19 cellular contexts compared by ENCODE assay signal in genomic region chr5:32283061-32283460, GRCh38. TPM values are rescaled to one million over a fixed set of nuclear protein-coding genes. Genes with fewer than 3 reads are reported as not detected.
DNase-seq lines count a peak whose midpoint lies in the region; ATAC-seq, FAIRE-seq and TF ChIP-seq lines count a peak whose summit lies in the region.
"Had no signal": no experiment of that assay in that cellular context is flagged by ENCODE, and none has a peak within 500 bp of the region (broad histone marks: within the 10 kb centered on the region; RNA-seq: fewer than 3 reads in every experiment).

No MANE protein-coding gene starts in this region.

- no peak for DNase-seq in CD4-positive, CD25-positive, alpha-beta regulatory T cell
- DNase-seq in Karpas-422 (no peak), esophagus squamous epithelium (lab: John Stamatoyannopoulos, UW) (no peak), naive B cell (no peak), kidney (no peak), HPDE6-E6E7 (ENCODE audit: extremely low spot score) (no peak)
- DNase-seq: BE2C, GOT3, NCI-H1694, NCI-H2081, NCI-H446, NCI-H526, RPMI8226, SHP77 had no signal

- peaks cover 21% of the 10 kb centered on the region for H3K4me1 ChIP-seq in CD4-positive, CD25-positive, alpha-beta regulatory T cell (ENCODE audit: control insufficient read depth, insufficient read depth, low read length, poor library complexity, severe bottlenecking)
- peaks cover 70% of the 10 kb centered on the region for H3K4me1 ChIP-seq in Karpas-422 (ENCODE audit: low read length)
- H3K4me1 ChIP-seq in esophagus squamous epithelium: peaks cover 14 to 83% (median 17%) of the 10 kb centered on the region in 3 donors
- H3K4me1 ChIP-seq in kidney (ENCODE audit: control insufficient read depth in 1 of 2, insufficient read depth in 1 of 2, low read depth in 1 of 2, low read length in 2 of 2): peaks cover 5 to 26% of the 10 kb centered on the region in 2 donors
- H3K4me1 ChIP-seq: BE2C had no signal

- no peaks in the 10 kb centered on the region for H3K27me3 ChIP-seq in CD4-positive, CD25-positive, alpha-beta regulatory T cell (ENCODE audit: control insufficient read depth, insufficient read depth, low read length)
- H3K27me3 ChIP-seq in Karpas-422 (ENCODE audit: low read length) (no peaks in the 10 kb centered on the region), esophagus squamous epithelium (no peaks in the 10 kb centered on the region)
- H3K27me3 ChIP-seq: BE2C had no signal

- H3K27me3 Mint-ChIP-seq in CD4-positive, CD25-positive, alpha-beta regulatory T cell: no peaks in the 10 kb centered on the region
- no peaks in the 10 kb centered on the region for H3K27me3 Mint-ChIP-seq in naive B cell
- H3K27me3 Mint-ChIP-seq: IgD-negative memory B cell had no signal

- no peak for TF ChIP-seq POLR2A in esophagus squamous epithelium (IDR thresholded peaks at IDR 0.05)

- 56 to 67% methylated on average over 1 of the region's 1 CpG for WGBS in esophagus squamous epithelium, 2 donors

- FAIRE-seq in kidney (lab: Jason Lieb, UNC): no peak
- FAIRE-seq: A549, GM12892 had no signal

- ATAC-seq in CD4-positive, CD25-positive, alpha-beta regulatory T cell (ENCODE audit: low read depth in 2 of 2): no peak
- ATAC-seq in naive B cell (ENCODE audit: low read depth in 2 of 2) (no peak), HG03354 (IDR thresholded peaks at IDR 0.05; ENCODE audit: poor library complexity, severe bottlenecking, unreplicated experiment) (no peak)
- ATAC-seq: A549 had no signal

- peaks cover 23% of the 10 kb centered on the region for H3K36me3 Mint-ChIP-seq in CD4-positive, CD25-positive, alpha-beta regulatory T cell
- H3K36me3 Mint-ChIP-seq in naive B cell: peaks cover 0 to 4% of the 10 kb centered on the region in 2 donors

- no peaks in the 10 kb centered on the region for H3K9me2 ChIP-seq in Karpas-422 (replicated peaks; ENCODE audit: insufficient read depth, low read length)

- no peak overlapping the region for H3K4me3 Mint-ChIP-seq in CD4-positive, CD25-positive, alpha-beta regulatory T cell
- no peak overlapping the region for H3K4me3 Mint-ChIP-seq in naive B cell

- H4K20me1 ChIP-seq in Karpas-422 (ENCODE audit: insufficient read depth, low read depth, low read length): peaks cover 37% of the 10 kb centered on the region

- no peak overlapping the region for H3K4me3 ChIP-seq in CD4-positive, CD25-positive, alpha-beta regulatory T cell (ENCODE audit: low read depth, low read length)
- H3K4me3 ChIP-seq in Karpas-422 (ENCODE audit: low read length) (no peak overlapping the region), esophagus squamous epithelium (no peak overlapping the region), kidney (ENCODE audit: low read length in 2 of 2) (no peak overlapping the region)
- H3K4me3 ChIP-seq: A549, PC-9 had no signal

- peaks cover 15 to 62% (median 48%) of the 10 kb centered on the region in 4 donors for H3K4me1 Mint-ChIP-seq in CD4-positive, CD25-positive, alpha-beta regulatory T cell
- peaks cover 34 to 47% (median 39%) of the 10 kb centered on the region in 3 donors for H3K4me1 Mint-ChIP-seq in naive B cell

- H3K9ac ChIP-seq in Karpas-422 (ENCODE audit: low read length) (no peak overlapping the region), kidney (ENCODE audit: low read length in 2 of 2) (no peak overlapping the region)

- H3K27ac Mint-ChIP-seq in CD4-positive, CD25-positive, alpha-beta regulatory T cell: peak overlapping the region; percentile 21 to 90 (median 62)
- peak overlapping the region; percentile 2 to 82 (median 66) for H3K27ac Mint-ChIP-seq in naive B cell

- no peak overlapping the region for H2AFZ ChIP-seq in Karpas-422 (ENCODE audit: low read length)
- H2AFZ ChIP-seq: PC-9 had no signal

- no peaks in the 10 kb centered on the region for H3K9me3 Mint-ChIP-seq in CD4-positive, CD25-positive, alpha-beta regulatory T cell
- H3K9me3 Mint-ChIP-seq in naive B cell: peaks cover 0 to 2% (median 0%) of the 10 kb centered on the region in 7 donors
- H3K9me3 Mint-ChIP-seq: IgD-negative memory B cell had no signal

- no peak overlapping the region for H3K4me2 ChIP-seq in Karpas-422 (ENCODE audit: low read depth, low read length, poor library complexity, severe bottlenecking)
- H3K4me2 ChIP-seq: A549, PC-9 had no signal

- H3K36me3 ChIP-seq in CD4-positive, CD25-positive, alpha-beta regulatory T cell (ENCODE audit: control insufficient read depth, insufficient read depth, low read length): no peaks in the 10 kb centered on the region
- peaks cover 10% of the 10 kb centered on the region; the same call in 1 of the 2 replicates for H3K36me3 ChIP-seq in Karpas-422 (ENCODE audit: insufficient read depth, low read length)
- H3K36me3 ChIP-seq in esophagus squamous epithelium: no peaks in the 10 kb centered on the region
- no peaks in the 10 kb centered on the region for H3K36me3 ChIP-seq in kidney (ENCODE audit: control insufficient read depth in 1 of 2, insufficient read depth in 2 of 2, low read length in 2 of 2)
- H3K36me3 ChIP-seq: BE2C had no signal

- no peak for TF ChIP-seq CTCF in esophagus squamous epithelium (IDR thresholded peaks at IDR 0.05)
- no peak for TF ChIP-seq CTCF in kidney (IDR thresholded peaks at IDR 0.05; ENCODE audit: borderline replicate concordance, extremely low read depth, insufficient read depth)

- peaks cover 96% of the 10 kb centered on the region for H3K79me2 ChIP-seq in Karpas-422 (ENCODE audit: low read length)

- H3K27ac ChIP-seq in CD4-positive, CD25-positive, alpha-beta regulatory T cell (ENCODE audit: insufficient read depth, low read length, poor library complexity, severe bottlenecking): no peak overlapping the region
- 0 out of 2 replicates have a peak overlapping the region, but pooled peaks have one; percentile 3 for H3K27ac ChIP-seq in Karpas-422 (ENCODE audit: low read length)
- H3K27ac ChIP-seq in esophagus squamous epithelium: peak overlapping the region in 3 of 4 donors; percentile 30 to 71 (median 66)
- H3K27ac ChIP-seq in kidney (ENCODE audit: low read depth in 2 of 2, low read length in 2 of 2): no peak overlapping the region
- H3K27ac ChIP-seq: A549, PC-9 had no signal

- H3K9me3 ChIP-seq in CD4-positive, CD25-positive, alpha-beta regulatory T cell (ENCODE audit: control insufficient read depth in 2 of 2, low read length in 2 of 2): no peaks in the 10 kb centered on the region
- H3K9me3 ChIP-seq in Karpas-422 (ENCODE audit: low read length) (no peaks in the 10 kb centered on the region), esophagus squamous epithelium (no peaks in the 10 kb centered on the region), kidney (ENCODE audit: control insufficient read depth in 1 of 2, low read length in 2 of 2) (no peaks in the 10 kb centered on the region)
- H3K9me3 ChIP-seq: A549, BE2C had no signal

- intact Hi-C loops in esophagus squamous epithelium (cut with DNase I) (no loop called here), kidney (cut with DNase I) (no loop called here)

RNA-seq across cellular contexts. Expression of gene MTMR12, which starts 29.7 kb away (rescaled TPM):
- total RNA-seq in CD4-positive, CD25-positive, alpha-beta regulatory T cell: 27.7 TPM
- 10 to 100 TPM; 12.9 to 21.3 (median 17.6) TPM for polyA plus RNA-seq in CD4-positive, CD25-positive, alpha-beta regulatory T cell
- total RNA-seq in Karpas-422 (2014; rRNA removed; shearing (Covaris generic); ENCODE audit: low replicate concordance): 63.4 and 126 TPM in 2 replicates
- total RNA-seq in esophagus squamous epithelium: 10 to 100 TPM; 13.8 to 27.5 (median 17.4) TPM
- 10 to 100 TPM; 16.9 to 32.1 (median 20.5) TPM for polyA plus RNA-seq in naive B cell (ENCODE audit: low read depth in 6 of 6)
- 52.8 TPM for total RNA-seq in kidney
- polyA plus RNA-seq in kidney (ENCODE audit: insufficient read depth, low read depth, low replicate concordance): 9.3 TPM

Comparison
In these comparisons a context has a peak if more than half of its experiments do, and no peak if none do; other contexts are left out.
1. H3K27ac ChIP-seq: peak in Karpas-422 (single experiment) and esophagus squamous epithelium (3 of 4); none in CD4-positive, CD25-positive, alpha-beta regulatory T cell (single experiment) and kidney (0 of 2).